19 cellular contexts compared by ENCODE assay signal in genomic region chr6:17193376-17193775, GRCh38.
"Had no signal": no experiment of that assay in that cellular context is flagged by ENCODE, and none has a peak within 500 bp of the region (broad histone marks: within the 10 kb centered on the region; RNA-seq: fewer than 3 reads in every experiment).

No MANE protein-coding gene starts in this region.

- DNase-seq: activated CD4-positive, alpha-beta T cell treated with anti-CD3 and anti-CD28 coated beads for 1 hour; activated CD4-positive, alpha-beta T cell treated with anti-CD3 and anti-CD28 coated beads, Interleukin-2, amount 50 U/mL, for 4 hours; activated gamma-delta T cell; activated T-cell treated with anti-CD3 and anti-CD28 coated beads, Interleukin-2, amount 50 U/mL, for 72 hours; adrenal gland; endodermal cell; heart left ventricle; kidney; left lung; occipital lobe; SW 1271; T-helper 2 cell; upper lobe of left lung; WERI-Rb-1 had no signal

- H3K36me3 Mint-ChIP-seq: activated naive CD4-positive, alpha-beta T cell treated with anti-CD3 and anti-CD28 coated beads, Interleukin-2, amount 50 U/mL, for 24 hours; mesothelial cell of epicardium had no signal

- H3K36me3 ChIP-seq: adrenal gland, cardiac muscle cell, gastroesophageal sphincter, heart left ventricle, left lung, upper lobe of left lung, WERI-Rb-1 had no signal

- H3K4me3 Mint-ChIP-seq: activated naive CD4-positive, alpha-beta T cell treated with anti-CD3 and anti-CD28 coated beads, Interleukin-2, amount 50 U/mL, for 24 hours; activated T-cell treated with anti-CD3 and anti-CD28 coated beads, Interleukin-2, amount 50 U/mL, for 72 hours; endodermal cell; mesothelial cell of epicardium; stimulated activated naive CD8-positive, alpha-beta T cell treated with anti-CD3 and anti-CD28 coated beads, Interleukin-15, Interleukin-2, amounts not matched to agents 100 ng/mL and 50 ng/mL, for 24 hours had no signal

- H3K27me3 ChIP-seq: adrenal gland, cardiac muscle cell, gastroesophageal sphincter, heart left ventricle, left lung, upper lobe of left lung had no signal

- H3K4me1 Mint-ChIP-seq: activated naive CD4-positive, alpha-beta T cell treated with anti-CD3 and anti-CD28 coated beads, Interleukin-2, amount 50 U/mL, for 24 hours; endodermal cell; mesothelial cell of epicardium had no signal

- H3K9me3 Mint-ChIP-seq: activated naive CD4-positive, alpha-beta T cell treated with anti-CD3 and anti-CD28 coated beads, Interleukin-2, amount 50 U/mL, for 24 hours; activated T-cell treated with anti-CD3 and anti-CD28 coated beads, Interleukin-2, amount 50 U/mL, for 72 hours; endodermal cell; stimulated activated naive CD8-positive, alpha-beta T cell treated with anti-CD3 and anti-CD28 coated beads, Interleukin-15, Interleukin-2, amounts not matched to agents 100 ng/mL and 50 ng/mL, for 24 hours had no signal

- H3K4me1 ChIP-seq: adrenal gland, gastroesophageal sphincter, heart left ventricle, left lung, upper lobe of left lung had no signal

- H3K9me3 ChIP-seq: adrenal gland, gastroesophageal sphincter, heart left ventricle, left lung, upper lobe of left lung had no signal

- H3K27ac ChIP-seq: adrenal gland, cardiac muscle cell, gastroesophageal sphincter, heart left ventricle, left lung, upper lobe of left lung, WERI-Rb-1 had no signal

- H3K4me3 ChIP-seq: adrenal gland, cardiac muscle cell, gastroesophageal sphincter, heart left ventricle, left lung, upper lobe of left lung had no signal

- ATAC-seq: activated T-cell treated with anti-CD3 and anti-CD28 coated beads, Interleukin-2, amount 50 U/mL, for 72 hours; gastroesophageal sphincter; heart left ventricle; left lung had no signal

- H3K27ac Mint-ChIP-seq: activated naive CD4-positive, alpha-beta T cell treated with anti-CD3 and anti-CD28 coated beads, Interleukin-2, amount 50 U/mL, for 24 hours; activated T-cell treated with anti-CD3 and anti-CD28 coated beads, Interleukin-2, amount 50 U/mL, for 72 hours; endodermal cell; mesothelial cell of epicardium; stimulated activated naive CD8-positive, alpha-beta T cell treated with anti-CD3 and anti-CD28 coated beads, Interleukin-15, Interleukin-2, amounts not matched to agents 100 ng/mL and 50 ng/mL, for 24 hours had no signal
